ENCODE assay signal across 24 cellular contexts in the genomic region with DNA sequence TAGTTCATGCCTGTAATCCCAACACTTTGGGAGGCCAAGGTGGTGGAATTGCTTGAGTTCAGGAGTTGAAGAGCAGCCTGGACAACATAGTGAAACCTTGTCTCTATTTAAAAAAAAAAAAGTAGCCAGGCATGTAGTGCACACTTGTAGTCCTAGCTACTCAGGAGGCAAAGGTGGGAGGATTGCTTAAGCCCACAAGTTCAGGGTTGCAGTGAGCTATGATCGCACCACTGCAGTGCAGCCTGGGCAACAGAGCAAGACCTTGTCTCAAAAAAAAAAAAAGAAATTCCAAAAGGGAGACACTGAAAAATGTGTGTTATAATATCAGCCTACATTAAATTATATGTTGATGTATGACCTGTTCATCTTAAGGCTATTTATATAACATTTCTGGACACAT.
"Had no signal": no experiment of that assay in that cellular context is flagged by ENCODE, and none has a peak within 500 bp of the region (broad histone marks: within the 10 kb centered on the region; RNA-seq: fewer than 3 reads in every experiment).

No MANE protein-coding gene starts in this region.

- DNase-seq: activated CD4-positive, CD25-positive, alpha-beta regulatory T cell; activated naive CD8-positive, alpha-beta T cell treated with anti-CD3 and anti-CD28 coated beads, Interleukin-2, amount 50 U/mL, for 24 hours; amygdala; Kasumi-1; NCI-H1092; NCI-H1417 treated with DMSO at 0.1 percent for 48 hours; NCI-H1694; NCI-H2029; NCI-H2107; NCI-H2171 treated with DMSO at 0.1 percent for 48 hours; NCI-H226; NCI-H510A treated with DMSO at 0.1 percent for 48 hours; NCI-H69; NK-92 treated with Interleukin-12 subunit alpha and Interleukin-12 subunit beta, amount 100 ng/mL, for 24 hours; OCI-M1; RPMI8226; SK-N-SH; T-helper 1 cell; T-helper 9 cell had no signal

- H3K9me3 Mint-ChIP-seq: activated naive CD4-positive, alpha-beta T cell treated with anti-CD3 and anti-CD28 coated beads, Interleukin-2, amount 50 U/mL, for 24 hours; activated naive CD8-positive, alpha-beta T cell treated with anti-CD3 and anti-CD28 coated beads, Interleukin-2, amount 50 U/mL, for 24 hours; brain had no signal

- H3K9ac ChIP-seq: SK-N-SH had no signal

- H3K9me3 ChIP-seq: SK-N-SH had no signal

- H3K4me3 Mint-ChIP-seq: activated naive CD4-positive, alpha-beta T cell treated with anti-CD3 and anti-CD28 coated beads, Interleukin-2, amount 50 U/mL, for 24 hours; activated naive CD8-positive, alpha-beta T cell treated with anti-CD3 and anti-CD28 coated beads, Interleukin-2, amount 50 U/mL, for 24 hours; brain had no signal

- H3K27ac Mint-ChIP-seq: activated naive CD8-positive, alpha-beta T cell treated with anti-CD3 and anti-CD28 coated beads, Interleukin-2, amount 50 U/mL, for 24 hours had no signal

- ATAC-seq: activated naive CD8-positive, alpha-beta T cell treated with anti-CD3 and anti-CD28 coated beads, Interleukin-2, amount 50 U/mL, for 24 hours; Panc1; Right ventricle myocardium inferior had no signal

- H3K27me3 Mint-ChIP-seq: activated naive CD4-positive, alpha-beta T cell treated with anti-CD3 and anti-CD28 coated beads, Interleukin-2, amount 50 U/mL, for 24 hours; activated naive CD8-positive, alpha-beta T cell treated with anti-CD3 and anti-CD28 coated beads, Interleukin-2, amount 50 U/mL, for 24 hours; brain had no signal

- FAIRE-seq: astrocyte had no signal

- H3K4me2 ChIP-seq: SK-N-SH had no signal
